Comparison of ENCODE assay signal across 16 cellular contexts in the genomic region with DNA sequence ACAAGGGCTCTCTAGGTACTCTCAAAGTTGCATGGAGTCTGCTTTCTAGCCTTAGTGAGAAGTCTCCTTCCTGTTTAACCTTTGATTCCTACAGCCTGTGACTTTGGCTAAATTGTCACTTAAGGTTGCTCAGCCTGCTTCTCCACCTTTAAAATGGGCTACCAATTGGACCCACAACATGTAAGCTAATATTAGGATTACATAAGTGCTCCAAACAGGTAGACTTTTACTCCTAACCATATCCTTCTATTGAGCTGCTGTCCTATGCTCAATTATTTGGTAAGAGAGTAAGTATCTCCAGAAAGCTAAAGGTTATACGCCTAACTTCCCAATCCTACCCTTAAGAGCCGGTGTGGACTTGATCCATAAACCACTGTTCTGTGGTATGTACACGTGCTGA. TPM values are rescaled to one million over a fixed set of nuclear protein-coding genes. Genes with fewer than 3 reads are reported as not detected.
DNase-seq lines count a peak whose midpoint lies in the region; ATAC-seq, FAIRE-seq and TF ChIP-seq lines count a peak whose summit lies in the region.
"Had no signal": no experiment of that assay in that cellular context is flagged by ENCODE, and none has a peak within 500 bp of the region (broad histone marks: within the 10 kb centered on the region; RNA-seq: fewer than 3 reads in every experiment).

No MANE protein-coding gene starts in this region.

- intact Hi-C loops in OCI-LY7 (cut with micrococcal nuclease; ENCODE audit: unreplicated experiment) = loop anchor here (5.0 kb wide), 2 partner anchors 305 to 835 kb away; a partner anchor contains a TSS
- intact Hi-C loops in GM12878 (cut with micrococcal nuclease; ENCODE audit: unreplicated experiment) = no loop called here

- no peak overlapping the region for H3K27ac Mint-ChIP-seq in mesothelial cell of epicardium

- no peak overlapping the region for H3K4me3 Mint-ChIP-seq in mesothelial cell of epicardium

- peaks cover 17% of the 10 kb centered on the region for H3K36me3 Mint-ChIP-seq in mesothelial cell of epicardium

- peak overlapping the region; percentile 94; the same call in 1 of the 2 replicates for H3K9ac ChIP-seq in GM12878 (ENCODE audit: control insufficient read depth, insufficient read depth, low read length)

- SMC1A ChIA-PET in GM12878 (lab: Charles Lee; ENCODE audit: uncharacterized antibody, unreplicated experiment) = interaction anchor here (0.9 to 5.8 kb wide), 8 partner anchors 10 to 332 kb away, joined by 3 to 43 read pairs (median 3); a partner anchor contains a TSS

- ATAC-seq in GM12878 = no peak

- H3K4me3 ChIP-seq in ACC112 (ENCODE audit: low read depth, low read length) = peak overlapping the region; percentile 83
- H3K4me3 ChIP-seq in GM06990 (replicated peaks; ENCODE audit: low read depth, low read length) = peak overlapping the region; percentile 77
- H3K4me3 ChIP-seq in OCI-LY7 (ENCODE audit: low read depth, low read length, poor library complexity, severe bottlenecking) = peak overlapping the region; percentile 98
- peak overlapping the region; percentile 84 for H3K4me3 ChIP-seq in GM12878
- H3K4me3 ChIP-seq: colonic mucosa, esophagus muscularis mucosa had no signal

- H3K27me3 Mint-ChIP-seq in mesothelial cell of epicardium (ENCODE audit: low read depth) = no peaks in the 10 kb centered on the region
- H3K27me3 Mint-ChIP-seq: CD4-positive, alpha-beta T cell had no signal

- WGBS in GM12878 (ENCODE audit: insufficient coverage, insufficient replicate concordance, low lambda C conversion rate, missing lambda C conversion rate) = 11% methylated on average over 3 of the region's 3 CpGs

- TF ChIP-seq RAD21 in GM12878 (IDR thresholded peaks at IDR 0.05; ENCODE audit: insufficient read depth, low read depth, low read length) = no peak

- H3K9me3 ChIP-seq in OCI-LY7 (ENCODE audit: low read length) (no peaks in the 10 kb centered on the region), GM12878 (replicated peaks; ENCODE audit: control insufficient read depth, insufficient read depth, low read length) (no peaks in the 10 kb centered on the region)
- H3K9me3 ChIP-seq: colonic mucosa, esophagus muscularis mucosa had no signal

- H3K9me2 ChIP-seq in OCI-LY7 (ENCODE audit: insufficient read depth, low read length) = no peaks in the 10 kb centered on the region

- DNase-seq in GM06990 (ENCODE audit: extremely low read depth, insufficient read length) (no peak), OCI-LY7 (ENCODE audit: low spot score) (no peak), GM12878 (ENCODE audit: low read depth, low spot score) (no peak), cortex of kidney (lab: John Stamatoyannopoulos, UW) (no peak), T-helper 9 cell (no peak), MV-4-11 (lab: John Stamatoyannopoulos, UW) (no peak), mesothelial cell of epicardium (ENCODE audit: low spot score in 2 of 2, unreplicated experiment in 2 of 2) (no peak)
- DNase-seq: CD4-positive, alpha-beta T cell; colonic mucosa; hippocampal formation; nucleus accumbens; small intestine had no signal

- no peak overlapping the region for H2AFZ ChIP-seq in ACC112 (ENCODE audit: low read length, unreplicated experiment)
- no peak overlapping the region for H2AFZ ChIP-seq in OCI-LY7 (ENCODE audit: low read length)
- no peak overlapping the region for H2AFZ ChIP-seq in GM12878 (ENCODE audit: control insufficient read depth, low read depth, low read length)

- RAD21 ChIA-PET in GM12878 (lab: Charles Lee; ENCODE audit: unreplicated experiment) = interaction anchor here (0.9 to 1.7 kb wide), 4 partner anchors 60 to 376 kb away, joined by 3 to 9 read pairs (median 3); no protein-coding TSS in a partner anchor

- no peak for TF ChIP-seq POLR2A in GM12878 (IDR thresholded peaks at IDR 0.05; ENCODE audit: low read depth, low read length)

- no peak for FAIRE-seq in GM12878 (lab: Jason Lieb, UNC)
- FAIRE-seq: G401.6, H54, small intestine had no signal

- H3K4me2 ChIP-seq in OCI-LY7 (ENCODE audit: low read length) (peak overlapping the region; percentile 91), GM12878 (ENCODE audit: control insufficient read depth, insufficient read depth) (peak overlapping the region; percentile 70)

- H3K4me1 ChIP-seq in ACC112 (ENCODE audit: control insufficient read depth, insufficient read depth, low read length, unreplicated experiment) = peaks cover 16% of the 10 kb centered on the region
- peaks cover 59% of the 10 kb centered on the region for H3K4me1 ChIP-seq in OCI-LY7 (ENCODE audit: insufficient read depth, low read length, poor library complexity, severe bottlenecking)
- H3K4me1 ChIP-seq in GM12878 (ENCODE audit: control insufficient read depth, insufficient read depth, low read length) = peaks cover 11% of the 10 kb centered on the region; the same call in 1 of the 2 replicates

- peaks cover 43% of the 10 kb centered on the region for H3K4me1 Mint-ChIP-seq in mesothelial cell of epicardium

- TF ChIP-seq EP300 in GM12878 (IDR thresholded peaks at IDR 0.05; ENCODE audit: borderline replicate concordance in 1 of 2, control insufficient read depth in 1 of 2, low read depth in 2 of 2, low read length in 2 of 2) = no peak

- no peak overlapping the region for H3K27ac ChIP-seq in ACC112 (ENCODE audit: low read depth, low read length)
- peak overlapping the region; percentile 89 for H3K27ac ChIP-seq in OCI-LY7 (ENCODE audit: low read depth, low read length, poor library complexity, severe bottlenecking)
- H3K27ac ChIP-seq in GM12878 (ENCODE audit: control insufficient read depth, insufficient read depth) = no peak overlapping the region
- H3K27ac ChIP-seq: colonic mucosa, esophagus muscularis mucosa had no signal

- H3K27me3 ChIP-seq in ACC112 (ENCODE audit: insufficient read depth, low read length) (no peaks in the 10 kb centered on the region), GM06990 (replicated peaks; ENCODE audit: control insufficient read depth, insufficient read depth, low read length) (no peaks in the 10 kb centered on the region), GM12878 (replicated peaks in 1 of 2; ENCODE audit: control insufficient read depth in 2 of 2, insufficient read depth in 2 of 2, low read length in 1 of 2) (no peaks in the 10 kb centered on the region)
- H3K27me3 ChIP-seq: colonic mucosa, esophagus muscularis mucosa had no signal

- POLR2A ChIA-PET in OCI-LY7 (lab: Charles Lee) = interaction anchor here (1.0 to 2.3 kb wide), 4 partner anchors 10 to 118 kb away, joined by 3 to 7 read pairs (median 5); a partner anchor contains a TSS
- POLR2A ChIA-PET in GM12878 (lab: Charles Lee) = no interaction called here

- CTCF ChIA-PET in OCI-LY7 (lab: Charles Lee; ENCODE audit: unreplicated experiment) (interaction anchor here (1.4 kb wide), 1 partner anchor 8 kb away, joined by 3 read pairs; no protein-coding TSS in a partner anchor), GM12878 (lab: Yijun Ruan, JAX) (interaction anchor here (0.5 to 2.6 kb wide), 10 partner anchors 16 to 346 kb away, joined by 3 to 7 read pairs (median 4); no protein-coding TSS in a partner anchor)

- no peaks in the 10 kb centered on the region for H3K9me3 Mint-ChIP-seq in mesothelial cell of epicardium
- H3K9me3 Mint-ChIP-seq: CD4-positive, alpha-beta T cell had no signal

- H3K36me3 ChIP-seq in ACC112 (ENCODE audit: insufficient read depth, low read length) (peaks cover 26% of the 10 kb centered on the region), GM06990 (ENCODE audit: control insufficient read depth, insufficient read depth, low read length) (peaks cover 5% of the 10 kb centered on the region), OCI-LY7 (ENCODE audit: insufficient read depth, low read length) (peaks cover 62% of the 10 kb centered on the region), GM12878 (ENCODE audit: control insufficient read depth in 2 of 2, insufficient read depth in 2 of 2, low read length in 1 of 2) (peaks cover 2 to 17% of the 10 kb centered on the region in 2 experiments)
- H3K36me3 ChIP-seq: colonic mucosa had no signal

- in situ Hi-C loops in GM12878 (cut with MboI) = no loop called here

- H4K20me1 ChIP-seq in OCI-LY7 (ENCODE audit: insufficient read depth, low read length) (peaks cover 46% of the 10 kb centered on the region), GM12878 (ENCODE audit: control insufficient read depth, insufficient read depth) (no peaks in the 10 kb centered on the region)

- H3K79me2 ChIP-seq in ACC112 (ENCODE audit: control insufficient read depth, insufficient read depth, low read length, unreplicated experiment) = peaks cover 45% of the 10 kb centered on the region
- H3K79me2 ChIP-seq in OCI-LY7 (ENCODE audit: insufficient read depth, low read depth, low read length) = peaks cover 62% of the 10 kb centered on the region
- peaks cover 57% of the 10 kb centered on the region for H3K79me2 ChIP-seq in GM12878 (ENCODE audit: control insufficient read depth, insufficient read depth, low read length)

- TF ChIP-seq CTCF in GM06990 (IDR thresholded peaks at IDR 0.05; ENCODE audit: insufficient read depth, low read length, poor library complexity, severe bottlenecking) (no peak), OCI-LY7 (conservative IDR thresholded peaks at IDR 0.05; ENCODE audit: low read length) (no peak), GM12878 (IDR thresholded peaks at IDR 0.05 in 2 of 3, conservative IDR thresholded peaks at IDR 0.05 in 1 of 3; ENCODE audit: control insufficient read depth in 2 of 3, extremely low read depth in 1 of 3, insufficient read depth in 1 of 3, low read depth in 3 of 3, low read length in 3 of 3) (no peak), mesothelial cell of epicardium (IDR thresholded peaks at IDR 0.05; ENCODE audit: unreplicated experiment) (no peak)

- BruUV-seq in OCI-LY7 (replicated peaks; lab: Mats Ljungman, UMichigan) = no TSS peak
- BruUV-seq in GM12878 (replicated peaks; lab: Mats Ljungman, UMichigan) = no TSS peak

RNA-seq across cellular contexts. Expression of a gene that starts 2.9 kb away (rescaled TPM):
- total RNA-seq in OCI-LY7 (2014; rRNA removed; shearing (Covaris generic)) = 499 and 567 TPM in 2 replicates
- total RNA-seq in OCI-LY7 (2022) = 470 and 513 TPM in 2 replicates
- 68.2 and 72.6 TPM in 2 replicates for total RNA-seq in GM12878 (2013; cell fraction: nucleolus; rRNA removed)
- total RNA-seq in GM12878 (2014; rRNA removed) = 493 and 526 TPM in 2 replicates
- total RNA-seq in GM12878 (2014; rRNA removed; fragmentation: Illumina TruSeq; extraction: Trizol) = 470 and 509 TPM in 2 replicates
- total RNA-seq in GM12878 (2021) = 389 and 402 TPM in 2 replicates
- polyA plus RNA-seq in GM12878 (2011; ENCODE audit: low read depth) = 175 TPM
- polyA plus RNA-seq in GM12878 (2011; rRNA removed) = 565 and 738 TPM in 2 replicates
- 683 and 744 TPM in 2 replicates for polyA plus RNA-seq in GM12878 (2011; cell fraction: cytosol; rRNA removed)
- 317 and 447 TPM in 2 replicates for polyA plus RNA-seq in GM12878 (2011; cell fraction: nucleus; rRNA removed)
- 215 and 236 TPM in 2 replicates for polyA plus RNA-seq in GM12878 (2012)
- 459 and 487 TPM in 2 replicates for polyA plus RNA-seq in GM12878 (2014; fragmentation: Illumina TruSeq; extraction: Trizol)
- polyA plus RNA-seq in GM12878 (2014; fragmentation: Nextera tagmentation; extraction: Ambion mirVana) = 100 to 1,000 TPM; 651 to 694 TPM
- 464 and 516 TPM in 2 replicates for polyA plus RNA-seq in GM12878 (2014; rRNA removed)
- polyA plus RNA-seq in GM12878 (2016; fragmentation: Nextera tagmentation; extraction: Ambion mirVana) = 100 to 1,000 TPM; 568 to 618 TPM
- 328 and 409 TPM in 2 replicates for polyA minus RNA-seq in GM12878 (2011; rRNA and poly(A)+ RNA removed)
- 236 and 284 TPM in 2 replicates for polyA minus RNA-seq in GM12878 (2011; cell fraction: cytosol; rRNA and poly(A)+ RNA removed)
- polyA minus RNA-seq in GM12878 (2011; cell fraction: nucleus; rRNA and poly(A)+ RNA removed) = 83.2 and 141 TPM in 2 replicates
- 82.6 to 89.8 TPM (median 87.5 TPM) in 3 replicates for total RNA-seq in mesothelial cell of epicardium

RNA-seq across cellular contexts. Expression of a gene that starts 4.0 kb away (rescaled TPM):
- total RNA-seq in OCI-LY7 (2014; rRNA removed; shearing (Covaris generic)) = 114 and 138 TPM in 2 replicates
- total RNA-seq in OCI-LY7 (2022) (81.1 and 90.5 TPM in 2 replicates), GM12878 (2014; rRNA removed) (139 and 176 TPM in 2 replicates), GM12878 (2014; rRNA removed; fragmentation: Illumina TruSeq; extraction: Trizol) (102 and 105 TPM in 2 replicates), GM12878 (2021) (81.7 and 82.4 TPM in 2 replicates), mesothelial cell of epicardium (60.7 to 66.5 TPM (median 64.7 TPM) in 3 replicates)
- total RNA-seq in GM12878 (2013; cell fraction: nucleolus; rRNA removed) = 48.5 and 48.6 TPM in 2 replicates
- polyA plus RNA-seq in GM12878 (2011; ENCODE audit: low read depth) = 55.1 TPM
- polyA plus RNA-seq in GM12878 (2011; rRNA removed) (131 and 151 TPM in 2 replicates), GM12878 (2014; fragmentation: Illumina TruSeq; extraction: Trizol) (129 and 150 TPM in 2 replicates), GM12878 (2014; fragmentation: Nextera tagmentation; extraction: Ambion mirVana) (10 to 100 TPM; 53.0 to 69.1 TPM), GM12878 (2014; rRNA removed) (141 and 157 TPM in 2 replicates), GM12878 (2016; fragmentation: Nextera tagmentation; extraction: Ambion mirVana) (100 to 1,000 TPM; 183 to 185 TPM)
- 99.3 and 105 TPM in 2 replicates for polyA plus RNA-seq in GM12878 (2011; cell fraction: cytosol; rRNA removed)
- polyA plus RNA-seq in GM12878 (2011; cell fraction: nucleus; rRNA removed) = 32.1 and 46.0 TPM in 2 replicates
- polyA plus RNA-seq in GM12878 (2012) = 72.7 and 77.3 TPM in 2 replicates
- polyA minus RNA-seq in GM12878 (2011; rRNA and poly(A)+ RNA removed) = 38.9 and 49.5 TPM in 2 replicates
- polyA minus RNA-seq in GM12878 (2011; cell fraction: cytosol; rRNA and poly(A)+ RNA removed) = 17.6 and 21.7 TPM in 2 replicates
- polyA minus RNA-seq in GM12878 (2011; cell fraction: nucleus; rRNA and poly(A)+ RNA removed) = 10.4 and 10.6 TPM in 2 replicates

RNA-seq across cellular contexts. Expression of a gene that starts 9.9 kb away (rescaled TPM):
- total RNA-seq in OCI-LY7 (2014; rRNA removed; shearing (Covaris generic)) = 16.5 and 16.6 TPM in 2 replicates
- 42.8 and 46.1 TPM in 2 replicates for total RNA-seq in OCI-LY7 (2022)
- 65.8 and 72.7 TPM in 2 replicates for total RNA-seq in GM12878 (2013; cell fraction: nucleolus; rRNA removed)
- total RNA-seq in GM12878 (2014; rRNA removed) = 16.5 and 19.6 TPM in 2 replicates
- total RNA-seq in GM12878 (2014; rRNA removed; fragmentation: Illumina TruSeq; extraction: Trizol) = 19.3 and 19.8 TPM in 2 replicates
- 41.1 and 41.4 TPM in 2 replicates for total RNA-seq in GM12878 (2021)
- 8.5 TPM for polyA plus RNA-seq in GM12878 (2011; ENCODE audit: low read depth)
- 89.4 and 94.7 TPM in 2 replicates for polyA plus RNA-seq in GM12878 (2011; rRNA removed)
- 34.4 and 52.3 TPM in 2 replicates for polyA plus RNA-seq in GM12878 (2011; cell fraction: cytosol; rRNA removed)
- 38.5 and 57.8 TPM in 2 replicates for polyA plus RNA-seq in GM12878 (2011; cell fraction: nucleus; rRNA removed)
- polyA plus RNA-seq in GM12878 (2012) = 9.9 and 13.1 TPM in 2 replicates
- polyA plus RNA-seq in GM12878 (2014; fragmentation: Illumina TruSeq; extraction: Trizol) = 26.4 and 29.3 TPM in 2 replicates
- 10 to 100 TPM; 11.5 to 15.4 TPM for polyA plus RNA-seq in GM12878 (2014; fragmentation: Nextera tagmentation; extraction: Ambion mirVana)
- 13.5 and 17.8 TPM in 2 replicates for polyA plus RNA-seq in GM12878 (2014; rRNA removed)
- polyA plus RNA-seq in GM12878 (2016; fragmentation: Nextera tagmentation; extraction: Ambion mirVana) = 10 to 100 TPM; 59.5 to 59.8 TPM
- 64.4 and 105 TPM in 2 replicates for polyA minus RNA-seq in GM12878 (2011; rRNA and poly(A)+ RNA removed)
- 9.4 and 16.5 TPM in 2 replicates for polyA minus RNA-seq in GM12878 (2011; cell fraction: cytosol; rRNA and poly(A)+ RNA removed)
- polyA minus RNA-seq in GM12878 (2011; cell fraction: nucleus; rRNA and poly(A)+ RNA removed) = 15.5 and 20.8 TPM in 2 replicates
- total RNA-seq in mesothelial cell of epicardium = 41.6 to 44.9 TPM (median 42.2 TPM) in 3 replicates
